15 cellular contexts compared by ENCODE assay signal in the genomic region with DNA sequence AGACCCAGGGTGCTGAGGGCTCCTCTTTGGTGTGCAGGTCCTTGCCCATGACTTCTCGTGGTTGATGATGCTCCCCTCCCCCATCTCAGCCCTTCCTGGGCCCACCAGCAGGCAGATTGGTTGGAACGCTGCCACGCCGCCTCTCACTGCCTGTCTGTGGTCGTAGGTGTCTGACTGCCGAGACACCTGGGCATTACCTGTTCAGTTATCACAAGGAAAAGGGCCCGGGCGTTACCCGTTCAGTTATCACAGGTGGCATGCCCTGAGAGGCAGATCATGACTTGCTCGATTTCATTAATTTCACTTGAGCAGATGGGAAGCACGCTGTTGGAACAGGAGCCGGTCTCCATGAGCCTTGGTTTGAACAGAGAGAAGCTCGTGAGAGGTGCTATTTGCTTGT. TPM values are rescaled to one million over a fixed set of nuclear protein-coding genes. Genes with fewer than 3 reads are reported as not detected.
A peak's percentile ranks its signal among the peaks of the same experiment; 100 is the strongest.
DNase-seq lines count a peak whose midpoint lies in the region; ATAC-seq, FAIRE-seq and TF ChIP-seq lines count a peak whose summit lies in the region.
"Had no signal": no experiment of that assay in that cellular context is flagged by ENCODE, and none has a peak within 500 bp of the region (broad histone marks: within the 10 kb centered on the region; RNA-seq: fewer than 3 reads in every experiment).

No MANE protein-coding gene starts in this region.

- H3K4me2 ChIP-seq in keratinocyte (ENCODE audit: control insufficient read depth, extremely low read depth, insufficient read depth, low read depth, low read length), result peak overlapping the region; percentile 49

- H3K4me1 Mint-ChIP-seq in activated naive CD4-positive, alpha-beta T cell treated with anti-CD3 and anti-CD28 coated beads for 36 hours (ENCODE audit: low read depth), result peaks cover 2% of the 10 kb centered on the region
- H3K4me1 Mint-ChIP-seq in activated naive CD8-positive, alpha-beta T cell treated with anti-CD3 and anti-CD28 coated beads, Interleukin-2, amount 50 U/mL, for 24 hours, result peaks cover 8% of the 10 kb centered on the region

- H3K27ac Mint-ChIP-seq in activated naive CD4-positive, alpha-beta T cell treated with anti-CD3 and anti-CD28 coated beads for 36 hours, result peak overlapping the region; percentile 1
- H3K27ac Mint-ChIP-seq in activated naive CD8-positive, alpha-beta T cell treated with anti-CD3 and anti-CD28 coated beads, Interleukin-2, amount 50 U/mL, for 24 hours, result peak overlapping the region; percentile 57

- TF ChIP-seq CTCF in keratinocyte (optimal IDR thresholded peaks at IDR 0.05 in 1 of 3, IDR thresholded peaks at IDR 0.05 in 1 of 3, conservative IDR thresholded peaks at IDR 0.05 in 1 of 3; ENCODE audit: extremely low read depth in 1 of 3, insufficient read depth in 2 of 3, low read length in 3 of 3) (no peak), thyroid gland (IDR thresholded peaks at IDR 0.05) (no peak), left ventricle myocardium inferior (IDR thresholded peaks at IDR 0.05; ENCODE audit: borderline replicate concordance) (no peak)

- peak; percentile 71 for FAIRE-seq in keratinocyte (lab: Jason Lieb, UNC)
- FAIRE-seq: D721Med had no signal

- H3K27ac ChIP-seq in keratinocyte (ENCODE audit: control insufficient read depth, insufficient read depth, low read length) (peak overlapping the region; percentile 59), thyroid gland (peak overlapping the region; percentile 77 to 88 (median 87)), left ventricle myocardium inferior (replicated peaks) (no peak overlapping the region)
- H3K27ac ChIP-seq: colonic mucosa, SK-N-MC had no signal

- H3K4me3 ChIP-seq in keratinocyte (ENCODE audit: control insufficient read depth in 2 of 3, extremely low read depth in 1 of 3, insufficient read depth in 2 of 3, low read depth in 1 of 3, low read length in 3 of 3) (no peak overlapping the region), thyroid gland (replicated peaks in 1 of 3) (no peak overlapping the region), left ventricle myocardium inferior (no peak overlapping the region)
- H3K4me3 ChIP-seq: colonic mucosa, SK-N-MC had no signal

- 85 to 90% methylated on average over 13 of the region's 13 CpGs for WGBS in thyroid gland, 2 donors

- H3K36me3 Mint-ChIP-seq in activated naive CD4-positive, alpha-beta T cell treated with anti-CD3 and anti-CD28 coated beads for 36 hours (ENCODE audit: low read depth), result peaks cover 36% of the 10 kb centered on the region
- peaks cover 58% of the 10 kb centered on the region for H3K36me3 Mint-ChIP-seq in activated naive CD8-positive, alpha-beta T cell treated with anti-CD3 and anti-CD28 coated beads, Interleukin-2, amount 50 U/mL, for 24 hours (ENCODE audit: low read depth)

- intact Hi-C loops in activated naive CD4-positive, alpha-beta T cell treated with anti-CD3 and anti-CD28 coated beads for 36 hours (cut with micrococcal nuclease), result no loop called here
- intact Hi-C loops in thyroid gland (cut with DNase I), result no loop called here
- intact Hi-C loops in left ventricle myocardium inferior (cut with micrococcal nuclease), result loop anchor here (10.0 kb wide), 1 partner anchor 49 kb away; no protein-coding TSS in a partner anchor

- ATAC-seq in activated naive CD8-positive, alpha-beta T cell treated with anti-CD3 and anti-CD28 coated beads, Interleukin-2, amount 50 U/mL, for 24 hours, result no peak
- no peak for ATAC-seq in GM18520 (IDR thresholded peaks at IDR 0.05; ENCODE audit: unreplicated experiment)
- ATAC-seq: right cardiac atrium had no signal

- H2AFZ ChIP-seq in keratinocyte (ENCODE audit: control insufficient read depth, low read length), result no peak overlapping the region

- no peak overlapping the region for H3K4me3 Mint-ChIP-seq in activated naive CD4-positive, alpha-beta T cell treated with anti-CD3 and anti-CD28 coated beads for 36 hours
- H3K4me3 Mint-ChIP-seq in activated naive CD8-positive, alpha-beta T cell treated with anti-CD3 and anti-CD28 coated beads, Interleukin-2, amount 50 U/mL, for 24 hours, result no peak overlapping the region
- H3K4me3 Mint-ChIP-seq: nephron progenitor cell had no signal

- H3K79me2 ChIP-seq in keratinocyte (ENCODE audit: control insufficient read depth, insufficient read depth, low read length), result peaks cover 2% of the 10 kb centered on the region

- dilution Hi-C loops in keratinocyte (cut with MboI; ENCODE audit: extremely low pct_ligation_motif_present, low sequenced_read_pairs), result no loop called here

- peak overlapping the region; percentile 17 for H3K9ac ChIP-seq in keratinocyte (ENCODE audit: control insufficient read depth, extremely low read depth, insufficient read depth, low read length)

- H3K27me3 Mint-ChIP-seq in activated naive CD4-positive, alpha-beta T cell treated with anti-CD3 and anti-CD28 coated beads for 36 hours (ENCODE audit: low read depth), result no peaks in the 10 kb centered on the region
- H3K27me3 Mint-ChIP-seq in activated naive CD8-positive, alpha-beta T cell treated with anti-CD3 and anti-CD28 coated beads, Interleukin-2, amount 50 U/mL, for 24 hours, result no peaks in the 10 kb centered on the region

- DNase-seq in activated naive CD4-positive, alpha-beta T cell treated with anti-CD3 and anti-CD28 coated beads for 36 hours, result no peak
- DNase-seq in activated naive CD4-positive, alpha-beta T cell treated with anti-CD3 and anti-CD28 coated beads, Interleukin-2, amount 50 U/mL, for 16 hours, result no peak
- no peak for DNase-seq in activated naive CD8-positive, alpha-beta T cell treated with anti-CD3 and anti-CD28 coated beads, Interleukin-2, amount 50 U/mL, for 24 hours
- no peak for DNase-seq in keratinocyte (ENCODE audit: low read depth, low spot score)
- DNase-seq in thyroid gland, result no peak
- DNase-seq in left ventricle myocardium inferior, result no peak
- no peak for DNase-seq in EL
- DNase-seq: ACHN; colonic mucosa; nephron progenitor cell; stimulated activated CD4-positive, alpha-beta T cell treated with anti-CD3 and anti-CD28 coated beads, Interleukin-2, amount 100 ng/mL, for 48 hours had no signal

- H4K20me1 ChIP-seq in keratinocyte (ENCODE audit: control insufficient read depth, extremely low read depth, insufficient read depth, low read length), result no peaks in the 10 kb centered on the region

- peaks cover 3% of the 10 kb centered on the region for H3K9me1 ChIP-seq in keratinocyte (ENCODE audit: control insufficient read depth, extremely low read depth, insufficient read depth, low read length)

- H3K4me1 ChIP-seq in keratinocyte (ENCODE audit: control insufficient read depth, extremely low read depth, insufficient read depth, low read length) (peaks cover 35% of the 10 kb centered on the region), thyroid gland (peaks cover 35 to 48% of the 10 kb centered on the region in 2 donors), left ventricle myocardium inferior (peaks cover 45% of the 10 kb centered on the region)
- H3K4me1 ChIP-seq: colonic mucosa had no signal

- CTCF ChIA-PET in activated naive CD4-positive, alpha-beta T cell treated with anti-CD3 and anti-CD28 coated beads for 36 hours (lab: Charles Lee), result interaction anchor here (0.6 kb wide), 1 partner anchor 18 kb away, joined by 8 read pairs; no protein-coding TSS in a partner anchor

- H3K9me3 ChIP-seq in keratinocyte (ENCODE audit: control insufficient read depth, low read depth, low read length) (no peaks in the 10 kb centered on the region), thyroid gland (no peaks in the 10 kb centered on the region), left ventricle myocardium inferior (replicated peaks) (no peaks in the 10 kb centered on the region)
- H3K9me3 ChIP-seq: colonic mucosa had no signal

- H3K36me3 ChIP-seq in keratinocyte (ENCODE audit: control insufficient read depth in 2 of 2, extremely low read depth in 1 of 2, insufficient read depth in 2 of 2, low read length in 2 of 2), result peaks cover 19 to 35% of the 10 kb centered on the region in 2 experiments
- peaks cover 13 to 26% of the 10 kb centered on the region in 2 donors for H3K36me3 ChIP-seq in thyroid gland
- H3K36me3 ChIP-seq in left ventricle myocardium inferior, result peaks cover 73% of the 10 kb centered on the region

- H3K27me3 ChIP-seq in keratinocyte (ENCODE audit: control insufficient read depth, extremely low read depth, insufficient read depth, low read length), result no peaks in the 10 kb centered on the region
- H3K27me3 ChIP-seq in thyroid gland, result no peaks in the 10 kb centered on the region
- H3K27me3 ChIP-seq in left ventricle myocardium inferior (ENCODE audit: low read depth), result no peaks in the 10 kb centered on the region
- H3K27me3 ChIP-seq: colonic mucosa had no signal

- no peaks in the 10 kb centered on the region for H3K9me3 Mint-ChIP-seq in activated naive CD4-positive, alpha-beta T cell treated with anti-CD3 and anti-CD28 coated beads for 36 hours
- no peaks in the 10 kb centered on the region for H3K9me3 Mint-ChIP-seq in activated naive CD8-positive, alpha-beta T cell treated with anti-CD3 and anti-CD28 coated beads, Interleukin-2, amount 50 U/mL, for 24 hours
- H3K9me3 Mint-ChIP-seq: nephron progenitor cell had no signal

- TF ChIP-seq POLR2A in thyroid gland (IDR thresholded peaks at IDR 0.05), result no peak

RNA-seq across cellular contexts. Expression of a gene that starts 42.5 kb away (rescaled TPM):
- total RNA-seq in activated naive CD4-positive, alpha-beta T cell treated with anti-CD3 and anti-CD28 coated beads for 36 hours, result not detected
- polyA plus RNA-seq in keratinocyte, result 0.05 to 0.11 TPM (median 0.07 TPM) in 3 replicates
- polyA plus RNA-seq in keratinocyte (2011; ENCODE audit: low read depth), result not detected
- 0.06 TPM in 1 of 2 replicates, not detected in the other for polyA plus RNA-seq in keratinocyte (2011; cell fraction: cytosol; rRNA removed)
- not detected in 2 replicates for polyA plus RNA-seq in keratinocyte (2011; cell fraction: nucleus; rRNA removed)
- 0.16 and 0.65 TPM in 2 replicates for polyA plus RNA-seq in keratinocyte (2012; ENCODE audit: low replicate concordance)
- polyA minus RNA-seq in keratinocyte, result not detected in 3 replicates
- polyA minus RNA-seq in keratinocyte (2011; cell fraction: cytosol; rRNA and poly(A)+ RNA removed), result not detected
- polyA minus RNA-seq in keratinocyte (2011; cell fraction: nucleus; rRNA and poly(A)+ RNA removed), result not detected in 2 replicates
- not detected for total RNA-seq in thyroid gland
- total RNA-seq in left ventricle myocardium inferior, result not detected
